In the genomic region with DNA sequence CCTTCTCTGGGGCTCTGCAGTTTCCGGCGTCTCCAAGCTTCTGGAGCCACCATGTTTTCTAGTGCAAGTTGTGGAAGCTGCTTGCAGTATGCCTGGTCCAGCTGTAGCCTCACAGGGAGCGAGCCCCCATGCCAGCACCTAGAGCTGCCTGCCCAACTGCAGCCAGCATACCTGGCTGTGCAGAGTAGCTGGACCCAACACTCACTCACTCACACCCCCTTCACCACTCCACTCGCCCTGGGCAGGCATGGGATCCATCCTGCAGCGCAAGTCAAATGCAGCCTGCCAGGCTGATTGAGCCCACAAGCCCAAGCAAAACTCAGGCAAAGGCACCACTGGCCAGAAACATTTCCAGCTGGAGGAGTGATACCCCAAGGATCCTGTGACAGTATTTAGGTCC, we compare ENCODE assay signal across 34 cellular contexts.
"Had no signal": no experiment of that assay in that cellular context is flagged by ENCODE, and none has a peak within 500 bp of the region (broad histone marks: within the 10 kb centered on the region; RNA-seq: fewer than 3 reads in every experiment).

No MANE protein-coding gene starts in this region.

- H3K4me1 ChIP-seq: ascending aorta, breast epithelium, esophagus muscularis mucosa, gastrocnemius medialis had no signal

- H3K4me1 Mint-ChIP-seq: activated B cell treated with CpG ODN at 0.5 μM for 24 hours; activated T-helper 17 cell treated with anti-CD3 and anti-CD28 coated beads, Interleukin-2, amount 50 U/mL, for 72 hours; brain; endodermal cell; T-helper 17 cell had no signal

- H3K27ac Mint-ChIP-seq: activated B cell treated with CpG ODN at 0.5 μM for 24 hours; activated CD8-positive, alpha-beta T cell treated with anti-CD3 and anti-CD28 coated beads for 36 hours; activated naive CD8-positive, alpha-beta T cell; activated T-helper 17 cell treated with anti-CD3 and anti-CD28 coated beads, Interleukin-2, amount 50 U/mL, for 72 hours; brain; dendritic cell treated with granulocyte-macrophage colony-stimulating factor and Interleukin-4, amounts not matched to agents 40 ng/mL and 50 ng/mL, for 4 days; endodermal cell; T-helper 17 cell; T-helper 2 cell treated with Interferon-gamma antibody and Interleukin-4, amounts not matched to agents 5 μg/mL and 100 μg/mL, for 36 hours had no signal

- H3K9me3 ChIP-seq: ascending aorta, breast epithelium, esophagus muscularis mucosa, gastrocnemius medialis had no signal

- H3K27me3 Mint-ChIP-seq: activated B cell treated with CpG ODN at 0.5 μM for 24 hours; activated CD8-positive, alpha-beta T cell treated with anti-CD3 and anti-CD28 coated beads for 36 hours; activated naive CD8-positive, alpha-beta T cell; activated T-helper 17 cell treated with anti-CD3 and anti-CD28 coated beads, Interleukin-2, amount 50 U/mL, for 72 hours; brain; dendritic cell treated with granulocyte-macrophage colony-stimulating factor and Interleukin-4, amounts not matched to agents 40 ng/mL and 50 ng/mL, for 4 days; T-helper 17 cell had no signal

- ATAC-seq: activated CD4-positive, CD25-positive, alpha-beta regulatory T cell treated with anti-CD3 and anti-CD28 coated beads, Interleukin-2, amount 50 U/mL, for 24 hours; activated CD8-positive, alpha-beta T cell treated with anti-CD3 and anti-CD28 coated beads for 36 hours; activated T-cell treated with anti-CD3 and anti-CD28 coated beads, Interleukin-2, amount 50 U/mL, for 4 hours; activated T-helper 17 cell treated with anti-CD3 and anti-CD28 coated beads, Interleukin-2, amount 50 U/mL, for 72 hours; foreskin keratinocyte; gastrocnemius medialis; T-helper 17 cell had no signal

- H3K9me3 Mint-ChIP-seq: activated B cell treated with CpG ODN at 0.5 μM for 24 hours; activated CD8-positive, alpha-beta T cell treated with anti-CD3 and anti-CD28 coated beads for 36 hours; activated T-cell treated with anti-CD3 and anti-CD28 coated beads, Interleukin-2, amount 50 U/mL, for 4 hours; activated T-helper 17 cell treated with anti-CD3 and anti-CD28 coated beads, Interleukin-2, amount 50 U/mL, for 72 hours; brain; T-helper 2 cell treated with Interferon-gamma antibody and Interleukin-4, amounts not matched to agents 5 μg/mL and 100 μg/mL, for 36 hours had no signal

- H3K4me3 ChIP-seq: ascending aorta, breast epithelium, cardiac muscle cell, coronary artery, dorsolateral prefrontal cortex, esophagus muscularis mucosa, gastrocnemius medialis had no signal

- H3K4me3 Mint-ChIP-seq: activated B cell treated with CpG ODN at 0.5 μM for 24 hours; activated CD8-positive, alpha-beta T cell treated with anti-CD3 and anti-CD28 coated beads for 36 hours; activated naive CD8-positive, alpha-beta T cell; activated T-cell treated with anti-CD3 and anti-CD28 coated beads, Interleukin-2, amount 50 U/mL, for 4 hours; activated T-helper 17 cell treated with anti-CD3 and anti-CD28 coated beads, Interleukin-2, amount 50 U/mL, for 72 hours; brain; dendritic cell treated with granulocyte-macrophage colony-stimulating factor and Interleukin-4, amounts not matched to agents 40 ng/mL and 50 ng/mL, for 4 days; endodermal cell; T-helper 17 cell; T-helper 2 cell treated with Interferon-gamma antibody and Interleukin-4, amounts not matched to agents 5 μg/mL and 100 μg/mL, for 36 hours had no signal

- DNase-seq: activated B cell treated with CpG ODN at 0.5 μM for 24 hours; activated CD4-positive, alpha-beta T cell treated with anti-CD3 and anti-CD28 coated beads for 48 hours; activated CD4-positive, alpha-beta T cell treated with anti-CD3 and anti-CD28 coated beads, Interleukin-2, amount 50 U/mL, for 1 hour; activated CD4-positive, alpha-beta T cell treated with anti-CD3 and anti-CD28 coated beads, Interleukin-2, amount 50 U/mL, for 48 hours; activated CD8-positive, alpha-beta memory T cell treated with anti-CD3 and anti-CD28 coated beads for 24 hours; activated CD8-positive, alpha-beta T cell treated with anti-CD3 and anti-CD28 coated beads for 36 hours; activated effector memory CD4-positive, alpha-beta T cell treated with Interleukin-2 at 50 U/mL for 16 hours; activated gamma-delta T cell treated with Interleukin-2 at 50 U/mL for 16 hours; activated naive CD4-positive, alpha-beta T cell treated with anti-CD3 and anti-CD28 coated beads, Interleukin-2, amount 50 U/mL, for 16 hours; activated naive CD4-positive, alpha-beta T cell treated with Interleukin-2 at 50 U/mL for 16 hours; activated T-cell treated with anti-CD3 and anti-CD28 coated beads, Interleukin-2, amount 50 U/mL, for 4 hours; central memory CD4-positive, alpha-beta T cell; cerebellar nuclear complex; dorsolateral prefrontal cortex; effector memory CD4-positive, alpha-beta T cell; endodermal cell; foreskin keratinocyte; gastrocnemius medialis; glutamatergic neuron; T-helper 1 cell; T-helper 17 cell; T1000; WERI-Rb-1 had no signal

- H3K36me3 Mint-ChIP-seq: activated naive CD8-positive, alpha-beta T cell; brain had no signal

- H3K27ac ChIP-seq: ascending aorta, breast epithelium, cardiac muscle cell, coronary artery, dorsolateral prefrontal cortex, esophagus muscularis mucosa, foreskin keratinocyte, gastrocnemius medialis, WERI-Rb-1 had no signal

- H3K36me3 ChIP-seq: ascending aorta, breast epithelium, cardiac muscle cell, esophagus muscularis mucosa, gastrocnemius medialis, WERI-Rb-1 had no signal

- H3K27me3 ChIP-seq: ascending aorta, breast epithelium, cardiac muscle cell, dorsolateral prefrontal cortex, esophagus muscularis mucosa, foreskin keratinocyte, gastrocnemius medialis had no signal
